Comparison of ENCODE assay signal across 11 cellular contexts in the genomic region with DNA sequence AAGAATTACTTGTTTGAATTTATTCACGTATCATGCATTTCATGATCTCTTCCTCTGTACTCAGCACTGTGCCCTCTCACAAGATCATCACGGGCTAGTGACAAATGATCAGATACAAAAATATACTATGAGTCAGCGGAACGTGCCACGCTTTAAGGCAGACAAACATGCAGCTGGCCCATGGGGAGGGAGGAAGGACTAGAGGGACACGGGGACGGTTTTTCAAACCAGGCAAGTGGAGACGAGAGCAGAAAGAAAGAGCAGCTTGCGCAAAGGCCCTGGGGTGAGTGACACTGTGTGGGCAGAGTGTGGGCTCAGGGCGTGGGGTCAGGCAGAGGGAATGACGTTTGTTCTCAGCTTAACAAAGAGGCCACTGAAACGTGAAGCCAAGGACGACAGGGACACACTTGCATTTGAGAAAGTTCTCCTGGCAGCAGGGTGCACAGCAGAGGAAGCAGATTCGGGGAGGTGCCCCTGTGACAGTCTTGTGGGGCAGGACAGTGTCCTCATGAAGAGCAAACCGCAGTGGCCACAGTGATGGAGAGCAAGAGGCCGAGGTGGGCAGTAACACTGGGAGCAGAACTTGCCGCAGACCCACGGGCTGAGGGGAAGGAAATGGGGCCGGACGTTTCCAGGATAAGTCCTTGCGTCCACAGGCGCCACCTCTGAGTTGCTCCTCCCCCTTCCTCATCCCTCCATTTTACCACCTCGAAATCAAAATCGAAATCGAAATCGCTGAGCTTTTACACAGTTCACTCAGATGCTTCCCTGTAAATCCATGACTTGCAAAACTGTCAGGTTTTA. TPM values are rescaled to one million over a fixed set of nuclear protein-coding genes. Genes with fewer than 3 reads are reported as not detected.
DNase-seq lines count a peak whose midpoint lies in the region; ATAC-seq and TF ChIP-seq lines count a peak whose summit lies in the region.
"Had no signal": no experiment of that assay in that cellular context is flagged by ENCODE, and none has a peak within 500 bp of the region (broad histone marks: within the 10 kb centered on the region; RNA-seq: fewer than 3 reads in every experiment).

No MANE protein-coding gene starts in this region.

- H3K36me3 ChIP-seq in upper lobe of right lung, result no peaks in the 10 kb centered on the region
- H3K36me3 ChIP-seq: thyroid gland had no signal

- H3K9me3 ChIP-seq in upper lobe of right lung, result no peaks in the 10 kb centered on the region
- H3K9me3 ChIP-seq: thyroid gland had no signal

- H3K4me1 ChIP-seq in upper lobe of right lung, result peaks cover 11% of the 10 kb centered on the region

- H3K4me3 ChIP-seq in upper lobe of right lung, result no peak overlapping the region
- H3K4me3 ChIP-seq: thyroid gland had no signal

- no peak for TF ChIP-seq CTCF in upper lobe of right lung (IDR thresholded peaks at IDR 0.05)

- H3K27me3 ChIP-seq in upper lobe of right lung, result no peaks in the 10 kb centered on the region
- H3K27me3 ChIP-seq: thyroid gland had no signal

- intact Hi-C loops in left ventricle myocardium superior (cut with micrococcal nuclease), result no loop called here
- intact Hi-C loops in upper lobe of right lung (cut with DNase I), result no loop called here

- no peak overlapping the region for H3K27ac ChIP-seq in upper lobe of right lung
- H3K27ac ChIP-seq: thyroid gland had no signal

- DNase-seq in SIG-M5 treated with dmso at 0.1 percent for 504 hours (lab: John Stamatoyannopoulos, UW; ENCODE audit: unreplicated experiment), result peak; percentile 53
- no peak for DNase-seq in SIG-M5 (lab: John Stamatoyannopoulos, UW)
- peak; percentile 6 for DNase-seq in SKM-1 (lab: John Stamatoyannopoulos, UW; ENCODE audit: unreplicated experiment)
- DNase-seq in left ventricle myocardium superior, result peak; percentile 65
- peak; percentile 77 for DNase-seq in upper lobe of right lung
- DNase-seq in kidney glomerular epithelial cell (lab: John Stamatoyannopoulos, UW), result no peak
- no peak for DNase-seq in dedifferentiated amniotic fluid mesenchymal stem cell (ENCODE audit: extremely low spot score)
- DNase-seq: naive B cell, NCI-H1092 treated with DMSO at 0.1 percent for 48 hours, thyroid gland had no signal

- ATAC-seq in left ventricle myocardium superior (peak; percentile 89), upper lobe of right lung (peak; percentile 86), HG03175 (IDR thresholded peaks at IDR 0.05; ENCODE audit: unreplicated experiment) (no peak)

RNA-seq across cellular contexts. Expression of gene RPS6KA2, which starts 6.9 kb away (rescaled TPM):
- total RNA-seq in left ventricle myocardium superior (63.4 TPM), upper lobe of right lung (136 TPM)

RNA-seq across cellular contexts. Expression of gene RAMACL, which starts 47.5 kb away (rescaled TPM):
- total RNA-seq in left ventricle myocardium superior, result 0.67 TPM
- total RNA-seq in upper lobe of right lung, result 8.0 TPM

Comparison
In these comparisons a context has a peak if more than half of its experiments do, and no peak if none do; other contexts are left out.
1. DNase-seq: peak in SIG-M5 treated with dmso at 0.1 percent for 504 hours (single experiment), SKM-1 (single experiment), left ventricle myocardium superior (single experiment) and upper lobe of right lung (single experiment); none in SIG-M5 (single experiment), kidney glomerular epithelial cell (single experiment) and dedifferentiated amniotic fluid mesenchymal stem cell (single experiment).